18 cellular contexts compared by ENCODE assay signal in genomic region chr2:119062179-119062578, GRCh38.
DNase-seq lines count a peak whose midpoint lies in the region; ATAC-seq and TF ChIP-seq lines count a peak whose summit lies in the region.
"Had no signal": no experiment of that assay in that cellular context is flagged by ENCODE, and none has a peak within 500 bp of the region (broad histone marks: within the 10 kb centered on the region; RNA-seq: fewer than 3 reads in every experiment).

No MANE protein-coding gene starts in this region.

- H3K27me3 ChIP-seq in hepatocyte (no peaks in the 10 kb centered on the region), parathyroid adenoma (ENCODE audit: control insufficient read depth, insufficient read depth, low read length) (no peaks in the 10 kb centered on the region), ascending aorta (no peaks in the 10 kb centered on the region), SK-N-SH (ENCODE audit: insufficient read depth) (no peaks in the 10 kb centered on the region)

- H3K9me3 ChIP-seq in hepatocyte (ENCODE audit: low read depth) (no peaks in the 10 kb centered on the region), parathyroid adenoma (ENCODE audit: control insufficient read depth, low read length) (no peaks in the 10 kb centered on the region), ascending aorta (no peaks in the 10 kb centered on the region), SK-N-SH (no peaks in the 10 kb centered on the region)

- no peak for TF ChIP-seq EP300 in SK-N-SH (IDR thresholded peaks at IDR 0.05; ENCODE audit: borderline replicate concordance in 1 of 2, low read depth in 1 of 2, low read length in 1 of 2)

- H3K79me2 ChIP-seq in hepatocyte (no peaks in the 10 kb centered on the region), parathyroid adenoma (no peaks in the 10 kb centered on the region), SK-N-SH (ENCODE audit: insufficient read depth) (no peaks in the 10 kb centered on the region)

- TF ChIP-seq RAD21 in SK-N-SH (IDR thresholded peaks at IDR 0.05; ENCODE audit: low read length) = no peak

- H3F3A ChIP-seq in SK-N-SH (replicated peaks; ENCODE audit: insufficient read depth) = no peaks in the 10 kb centered on the region

- TF ChIP-seq CTCF in hepatocyte (IDR thresholded peaks at IDR 0.05; ENCODE audit: poor library complexity) (no peak), parathyroid adenoma (IDR thresholded peaks at IDR 0.05) (no peak), ascending aorta (IDR thresholded peaks at IDR 0.05) (no peak), SK-N-SH (IDR thresholded peaks at IDR 0.05) (no peak)

- DNase-seq in DMS79 treated with DMSO at 0.1 percent for 48 hours (lab: John Stamatoyannopoulos, UW) = peak; percentile 34
- DNase-seq in DMS79 (lab: John Stamatoyannopoulos, UW) = no peak
- no peak for DNase-seq in hepatocyte (ENCODE audit: low spot score)
- DNase-seq in ascending aorta (ENCODE audit: low spot score in 2 of 2) = no peak
- DNase-seq in SK-N-SH = no peak
- DNase-seq: AML-193; Calu3; CD4-positive, alpha-beta memory T cell; DMS 273 treated with DMSO at 0.1 percent for 48 hours; DMS53; GDM1; GOT3; H9 had no signal

- no peaks in the 10 kb centered on the region for H3K36me3 ChIP-seq in hepatocyte (replicated peaks; ENCODE audit: insufficient read depth, low read depth)
- H3K36me3 ChIP-seq in parathyroid adenoma (ENCODE audit: control insufficient read depth, insufficient read depth, low read length) = no peaks in the 10 kb centered on the region
- no peaks in the 10 kb centered on the region for H3K36me3 ChIP-seq in ascending aorta
- H3K36me3 ChIP-seq in SK-N-SH (replicated peaks in 1 of 2; ENCODE audit: control insufficient read depth in 1 of 2, insufficient read depth in 2 of 2, low read length in 1 of 2) = no peaks in the 10 kb centered on the region

- no peak overlapping the region for H2AFZ ChIP-seq in hepatocyte
- H2AFZ ChIP-seq in parathyroid adenoma = peak overlapping the region; percentile 25
- H2AFZ ChIP-seq in SK-N-SH (ENCODE audit: low read depth) = no peak overlapping the region

- H3K4me3 ChIP-seq in hepatocyte (no peak overlapping the region), parathyroid adenoma (ENCODE audit: low read depth, low read length) (no peak overlapping the region), ascending aorta (no peak overlapping the region), SK-N-SH (ENCODE audit: low read depth in 2 of 2, low read length in 1 of 2) (no peak overlapping the region)
- H3K4me3 ChIP-seq: A549 had no signal

- no peak overlapping the region for H3K9ac ChIP-seq in parathyroid adenoma
- H3K9ac ChIP-seq in SK-N-SH = no peak overlapping the region

- H3K9me2 ChIP-seq in hepatocyte (replicated peaks; ENCODE audit: insufficient read depth) = no peaks in the 10 kb centered on the region
- no peaks in the 10 kb centered on the region for H3K9me2 ChIP-seq in SK-N-SH

- CTCF ChIA-PET in SK-N-SH (lab: Yijun Ruan, JAX) = interaction anchor here (0.6 to 1.3 kb wide), 2 partner anchors 12 to 50 kb away, joined by 3 to 5 read pairs; no protein-coding TSS in a partner anchor

- peak overlapping the region; percentile 24 for H3K4me2 ChIP-seq in hepatocyte
- no peak overlapping the region for H3K4me2 ChIP-seq in parathyroid adenoma (ENCODE audit: low read length)
- H3K4me2 ChIP-seq in SK-N-SH = no peak overlapping the region
- H3K4me2 ChIP-seq: A549 had no signal

- H3K4me1 ChIP-seq in hepatocyte (ENCODE audit: insufficient read depth) (no peaks in the 10 kb centered on the region), parathyroid adenoma (peaks cover 31% of the 10 kb centered on the region), ascending aorta (no peaks in the 10 kb centered on the region), SK-N-SH (ENCODE audit: control insufficient read depth in 1 of 2, insufficient read depth in 2 of 2, low read depth in 1 of 2, low read length in 1 of 2) (no peaks in the 10 kb centered on the region)
- H3K4me1 ChIP-seq: A549 had no signal

- WGBS in hepatocyte (ENCODE audit: low lambda C conversion rate, missing lambda C conversion rate) = 33% methylated on average over 2 of the region's 2 CpGs
- 0% methylated on average over 2 of the region's 2 CpGs for WGBS in SK-N-SH (ENCODE audit: low lambda C conversion rate)

- H3K27ac ChIP-seq in hepatocyte (no peak overlapping the region), parathyroid adenoma (peak overlapping the region; percentile 62), ascending aorta (no peak overlapping the region), SK-N-SH (ENCODE audit: low read depth in 2 of 2, low read length in 1 of 2) (no peak overlapping the region)
- H3K27ac ChIP-seq: 22Rv1, A549, C4-2B had no signal

- no peak for ATAC-seq in HG02588 (IDR thresholded peaks at IDR 0.05; ENCODE audit: unreplicated experiment)
- ATAC-seq: A549 had no signal

- POLR2A ChIA-PET in SK-N-SH (lab: Yijun Ruan, JAX) = no interaction called here

- intact Hi-C loops in ascending aorta (cut with DNase I) = no loop called here

- H4K20me1 ChIP-seq in hepatocyte (ENCODE audit: insufficient read depth, poor library complexity, severe bottlenecking) (no peaks in the 10 kb centered on the region), SK-N-SH (ENCODE audit: insufficient read depth) (no peaks in the 10 kb centered on the region)

TF ChIP-seq in SK-N-SH, 30 proteins besides CTCF, POLR2A, EP300 and RAD21:
- no peak for TF ChIP-seq TEAD4 (IDR thresholded peaks at IDR 0.05; ENCODE audit: borderline replicate concordance, insufficient read depth)
- no peak for TF ChIP-seq YY1 (IDR thresholded peaks at IDR 0.05; ENCODE audit: low read depth)
- no peak for TF ChIP-seq FOXM1 (IDR thresholded peaks at IDR 0.05; ENCODE audit: low read depth)
- no peak for TF ChIP-seq ZBTB33 (IDR thresholded peaks at IDR 0.05; ENCODE audit: borderline replicate concordance, low read depth)
- no peak for TF ChIP-seq POLR2AphosphoS5 (IDR thresholded peaks at IDR 0.05; ENCODE audit: low read depth, low read length)
